Comparison of ENCODE assay signal across 17 cellular contexts in the genomic region with DNA sequence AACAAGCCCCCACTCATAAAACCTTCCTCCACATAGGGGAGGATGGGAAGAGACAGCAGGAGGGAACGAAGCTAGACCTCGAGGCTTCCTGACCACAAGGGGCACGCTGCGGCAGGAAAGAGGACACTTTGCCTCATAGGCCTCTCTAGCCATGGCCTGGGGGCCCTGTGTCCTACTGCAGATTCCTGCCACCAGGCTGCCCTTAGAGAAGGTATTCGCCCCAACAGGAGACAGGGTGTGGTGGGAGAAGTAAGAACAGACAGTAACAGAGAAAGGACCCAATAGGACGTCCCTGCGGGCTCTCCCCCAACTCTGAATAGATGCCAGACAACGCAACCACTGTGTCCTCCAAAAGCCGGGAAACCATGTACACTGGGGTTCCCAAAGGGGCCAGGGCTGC. TPM values are rescaled to one million over a fixed set of nuclear protein-coding genes. Genes with fewer than 3 reads are reported as not detected.
DNase-seq lines count a peak whose midpoint lies in the region; ATAC-seq, FAIRE-seq and TF ChIP-seq lines count a peak whose summit lies in the region.
"Had no signal": no experiment of that assay in that cellular context is flagged by ENCODE, and none has a peak within 500 bp of the region (broad histone marks: within the 10 kb centered on the region; RNA-seq: fewer than 3 reads in every experiment).

No MANE protein-coding gene starts in this region.

- POLR2A ChIA-PET in K562 (lab: Yijun Ruan, JAX), result interaction anchor here (0.8 to 1.0 kb wide), 2 partner anchors 14 to 21 kb away, joined by 3 to 6 read pairs; no protein-coding TSS in a partner anchor
- POLR2A ChIA-PET in activated CD4-positive, alpha-beta memory T cell treated with anti-CD3 and anti-CD28 coated beads, Interleukin-2, amount 10 ng/mL, durations not matched to agents 7 days and 5 days (lab: Charles Lee), result no interaction called here

- H3K27ac ChIP-seq in K562 (ENCODE audit: extremely low read depth, low read depth, low read length), result no peak overlapping the region
- no peak overlapping the region for H3K27ac ChIP-seq in neuronal stem cell (replicated peaks; ENCODE audit: low read length)
- H3K27ac ChIP-seq in uterus, result peak overlapping the region; percentile 88 to 93
- H3K27ac ChIP-seq in adrenal gland, result peak overlapping the region in 2 of 5 donors; percentile 73 to 75
- H3K27ac ChIP-seq: GM23248, HL-60, RWPE1 had no signal

- ATAC-seq in K562 (peak; percentile 80), left ventricle myocardium superior (peak; percentile 2)
- ATAC-seq: effector memory CD8-positive, alpha-beta T cell; T-helper 17 cell had no signal

- H3K36me3 ChIP-seq in K562 (ENCODE audit: control insufficient read depth, insufficient read depth, low read length) (no peaks in the 10 kb centered on the region), neuronal stem cell (replicated peaks in 1 of 2; ENCODE audit: control insufficient read depth in 2 of 2, insufficient read depth in 2 of 2, low read length in 2 of 2) (no peaks in the 10 kb centered on the region), uterus (no peaks in the 10 kb centered on the region), adrenal gland (replicated peaks in 1 of 2) (no peaks in the 10 kb centered on the region)
- H3K36me3 ChIP-seq: left lung had no signal

- no TSS peak for BruUV-seq in K562 (replicated peaks; lab: Mats Ljungman, UMichigan)

- no peak overlapping the region for H3K27ac Mint-ChIP-seq in activated CD4-positive, alpha-beta memory T cell treated with anti-CD3 and anti-CD28 coated beads, Interleukin-2, amount 10 ng/mL, durations not matched to agents 7 days and 5 days
- H3K27ac Mint-ChIP-seq: effector memory CD8-positive, alpha-beta T cell; T-helper 17 cell had no signal

- TF ChIP-seq CTCF in K562 (IDR thresholded peaks at IDR 0.05 in 2 of 3, conservative IDR thresholded peaks at IDR 0.05 in 1 of 3; ENCODE audit: insufficient read depth in 2 of 3, low read depth in 1 of 3, low read length in 3 of 3) (peak; percentile 8 to 53 (median 11); a peak in 2 of 6 replicates), uterus (IDR thresholded peaks at IDR 0.05) (no peak), adrenal gland (IDR thresholded peaks at IDR 0.05) (peak in 1 of 6 experiments; percentile 13)

- H3K4ac ChIP-seq in neuronal stem cell (ENCODE audit: low read length), result no peak overlapping the region

- H3K4me3 ChIP-seq in K562 (no peak overlapping the region), neuronal stem cell (ENCODE audit: low read length in 2 of 2) (no peak overlapping the region), uterus (peak overlapping the region in 1 of 2 donors; percentile 34), adrenal gland (no peak overlapping the region)
- H3K4me3 ChIP-seq: GM23248, left lung had no signal

- H3K4me1 ChIP-seq in K562 (replicated peaks in 1 of 2; ENCODE audit: control insufficient read depth in 2 of 2, insufficient read depth in 2 of 2, low read length in 2 of 2) (no peaks in the 10 kb centered on the region), neuronal stem cell (ENCODE audit: control insufficient read depth in 2 of 2, insufficient read depth in 1 of 2, low read depth in 1 of 2, low read length in 2 of 2) (peaks cover 0 to 22% of the 10 kb centered on the region in 2 donors), uterus (peaks cover 0 to 21% of the 10 kb centered on the region in 2 donors), adrenal gland (replicated peaks in 1 of 2) (no peaks in the 10 kb centered on the region)
- H3K4me1 ChIP-seq: left lung had no signal

- no peaks in the 10 kb centered on the region for H4K20me1 ChIP-seq in K562 (replicated peaks; ENCODE audit: control insufficient read depth, insufficient read depth, low read length)

- H3K9me3 ChIP-seq in K562 (replicated peaks; ENCODE audit: control insufficient read depth, insufficient read depth, low read depth, low read length) (no peaks in the 10 kb centered on the region), neuronal stem cell (replicated peaks in 1 of 2; ENCODE audit: control insufficient read depth in 2 of 2, insufficient read depth in 1 of 2, low read depth in 1 of 2, low read length in 2 of 2) (no peaks in the 10 kb centered on the region), uterus (no peaks in the 10 kb centered on the region), adrenal gland (replicated peaks in 1 of 3) (no peaks in the 10 kb centered on the region)
- H3K9me3 ChIP-seq: left lung had no signal

- no peak for TF ChIP-seq RAD21 in K562 (CRISPR knock-in tag; conservative IDR thresholded peaks at IDR 0.05 in 1 of 2, IDR thresholded peaks at IDR 0.05 in 1 of 2)

- CTCF ChIA-PET in K562 (lab: Yijun Ruan, JAX; ENCODE audit: low intra/inter-chr PET ratio), result no interaction called here
- CTCF ChIA-PET in activated CD4-positive, alpha-beta memory T cell treated with anti-CD3 and anti-CD28 coated beads, Interleukin-2, amount 10 ng/mL, durations not matched to agents 7 days and 5 days (lab: Charles Lee), result no interaction called here

- peak overlapping the region; percentile 84 for H2BK15ac ChIP-seq in neuronal stem cell (ENCODE audit: low read length)

- H3K79me2 ChIP-seq in K562 (ENCODE audit: control insufficient read depth, insufficient read depth, low read length), result no peaks in the 10 kb centered on the region

- in situ Hi-C loops in K562 (cut with MboI), result no loop called here

- H3K4me2 ChIP-seq in K562 (ENCODE audit: insufficient read depth, low read length) (no peak overlapping the region), neuronal stem cell (ENCODE audit: insufficient read depth, low read length, poor library complexity, severe bottlenecking) (no peak overlapping the region)

- intact Hi-C loops in K562 (cut with micrococcal nuclease) (no loop called here), left ventricle myocardium superior (cut with micrococcal nuclease) (no loop called here), uterus (cut with DNase I; ENCODE audit: low total_unique reads) (no loop called here), adrenal gland (cut with DNase I) (no loop called here)

- DNase-seq in K562 (ENCODE audit: extremely low read depth in 1 of 4, low spot score in 3 of 4), result peak in 3 of 4 experiments; percentile 3 to 17 (median 11)
- peak; percentile 30 for DNase-seq in left ventricle myocardium superior
- DNase-seq in neuronal stem cell (ENCODE audit: low spot score), result no peak
- DNase-seq in uterus, result no peak
- DNase-seq in adrenal gland, result no peak
- no peak for DNase-seq in activated CD4-positive, alpha-beta memory T cell treated with anti-CD3 and anti-CD28 coated beads, Interleukin-2, amount 10 ng/mL, durations not matched to agents 7 days and 5 days
- DNase-seq in activated CD4-positive, alpha-beta T cell treated with anti-CD3 and anti-CD28 coated beads, Interleukin-2, amount 50 U/mL, for 1 hour, result no peak
- DNase-seq: activated CD4-positive, alpha-beta T cell treated with anti-CD3 and anti-CD28 coated beads for 4 hours; activated T-cell treated with anti-CD3 and anti-CD28 coated beads, Interleukin-2, amount 50 U/mL, for 48 hours; effector memory CD8-positive, alpha-beta T cell; left lung; NCI-H69; T-helper 17 cell had no signal

- peak overlapping the region; percentile 11 for H4K91ac ChIP-seq in neuronal stem cell (ENCODE audit: low read depth, low read length, poor library complexity)

- no peaks in the 10 kb centered on the region for H3K9me3 Mint-ChIP-seq in activated CD4-positive, alpha-beta memory T cell treated with anti-CD3 and anti-CD28 coated beads, Interleukin-2, amount 10 ng/mL, durations not matched to agents 7 days and 5 days
- H3K9me3 Mint-ChIP-seq: effector memory CD8-positive, alpha-beta T cell had no signal

- H3K9ac ChIP-seq in K562 (ENCODE audit: insufficient read depth in 1 of 2, low read depth in 2 of 2, low read length in 2 of 2) (no peak overlapping the region), neuronal stem cell (ENCODE audit: low read depth, low read length, poor library complexity) (no peak overlapping the region)
- H3K9ac ChIP-seq: GM23248 had no signal

- no peaks in the 10 kb centered on the region for H3K79me1 ChIP-seq in neuronal stem cell (ENCODE audit: low read depth, low read length)

- 15% methylated on average over 5 of the region's 9 CpGs for WGBS in K562 (ENCODE audit: insufficient coverage, low coverage, missing lambda C conversion rate)
- no CpG with 5 or more reads among the region's 9 CpGs for WGBS in neuronal stem cell (ENCODE audit: extremely low coverage in 2 of 2, insufficient read length in 2 of 2, insufficient replicate concordance in 1 of 2), 2 donors
- WGBS in adrenal gland, 4 donors, result 67 to 84% (median 77%) methylated on average over 7 to 9 of the region's 9 CpGs

- no peak overlapping the region for H3K14ac ChIP-seq in neuronal stem cell (ENCODE audit: low read length)

- H2AK5ac ChIP-seq in neuronal stem cell (ENCODE audit: low read depth, low read length), result peak overlapping the region; percentile 2

- no peak for TF ChIP-seq EP300 in K562 (IDR thresholded peaks at IDR 0.05; ENCODE audit: low read length)

- H3K27me3 Mint-ChIP-seq in activated CD4-positive, alpha-beta memory T cell treated with anti-CD3 and anti-CD28 coated beads, Interleukin-2, amount 10 ng/mL, durations not matched to agents 7 days and 5 days, result no peaks in the 10 kb centered on the region

- no peaks in the 10 kb centered on the region for H3K9me1 ChIP-seq in K562 (ENCODE audit: control insufficient read depth, insufficient read depth, low read length)

- H2BK12ac ChIP-seq in neuronal stem cell (ENCODE audit: low read length), result no peak overlapping the region

- no peak overlapping the region for H2AFZ ChIP-seq in K562 (ENCODE audit: low read depth, low read length)
- H2AFZ ChIP-seq in neuronal stem cell (ENCODE audit: low read length), result no peak overlapping the region

- TF ChIP-seq POLR2A in K562 (conservative IDR thresholded peaks at IDR 0.05) (no peak), uterus (IDR thresholded peaks at IDR 0.05) (no peak), adrenal gland (IDR thresholded peaks at IDR 0.05) (no peak)

- FAIRE-seq in K562 (lab: Jason Lieb, UNC), result no peak
- FAIRE-seq: G401.6 had no signal

- H3K4me3 Mint-ChIP-seq in activated CD4-positive, alpha-beta memory T cell treated with anti-CD3 and anti-CD28 coated beads, Interleukin-2, amount 10 ng/mL, durations not matched to agents 7 days and 5 days, result no peak overlapping the region
- H3K4me3 Mint-ChIP-seq: effector memory CD8-positive, alpha-beta T cell; T-helper 17 cell had no signal

- H3K4me1 Mint-ChIP-seq in activated CD4-positive, alpha-beta memory T cell treated with anti-CD3 and anti-CD28 coated beads, Interleukin-2, amount 10 ng/mL, durations not matched to agents 7 days and 5 days, result no peaks in the 10 kb centered on the region

- peak overlapping the region; percentile 34 for H3K23ac ChIP-seq in neuronal stem cell (ENCODE audit: low read depth, low read length, poor library complexity)

- H4K8ac ChIP-seq in neuronal stem cell (ENCODE audit: low read depth, low read length), result no peak overlapping the region

- H2BK120ac ChIP-seq in neuronal stem cell (ENCODE audit: low read depth, low read length), result peak overlapping the region; percentile 44

- H3K27me3 ChIP-seq in K562 (ENCODE audit: control insufficient read depth in 2 of 2, insufficient read depth in 2 of 2, low read length in 2 of 2), result peaks cover 4 to 52% of the 10 kb centered on the region in 2 experiments
- peaks cover 0 to 27% (median 0%) of the 10 kb centered on the region in 3 experiments for H3K27me3 ChIP-seq in neuronal stem cell (ENCODE audit: control insufficient read depth in 3 of 3, insufficient read depth in 3 of 3, low read depth in 1 of 3, low read length in 3 of 3)
- H3K27me3 ChIP-seq in uterus, result no peaks in the 10 kb centered on the region
- no peaks in the 10 kb centered on the region for H3K27me3 ChIP-seq in adrenal gland
- H3K27me3 ChIP-seq: left lung had no signal

- H3K18ac ChIP-seq in neuronal stem cell (ENCODE audit: low read length), result peak overlapping the region; percentile 91

- peak overlapping the region; percentile 66 for H2BK5ac ChIP-seq in neuronal stem cell (ENCODE audit: low read length)

- no peaks in the 10 kb centered on the region for H3K36me3 Mint-ChIP-seq in activated CD4-positive, alpha-beta memory T cell treated with anti-CD3 and anti-CD28 coated beads, Interleukin-2, amount 10 ng/mL, durations not matched to agents 7 days and 5 days (ENCODE audit: low read depth)

RNA-seq across cellular contexts. Expression of a gene that starts 36.8 kb away (rescaled TPM):
- not detected in 2 replicates for total RNA-seq in K562 (2011; cell fraction: chromatin; rRNA removed; ENCODE audit: low replicate concordance)
- not detected in 2 replicates for total RNA-seq in K562 (2011; cell fraction: nucleolus; rRNA removed)
- total RNA-seq in K562 (2011; cell fraction: nucleoplasm; rRNA removed), result not detected in 2 replicates
- not detected in 2 replicates for total RNA-seq in K562 (2014; rRNA removed)
- not detected in 2 replicates for total RNA-seq in K562 (2014; rRNA removed; fragmentation: Illumina TruSeq; extraction: Trizol)
- total RNA-seq in K562 (2015; rRNA removed; fragmentation: Illumina TruSeq; extraction: Trizol), result not detected in 2 replicates
- 0.13 TPM in 1 of 2 replicates, not detected in the other for total RNA-seq in K562 (2021)
- not detected in 2 replicates for polyA plus RNA-seq in K562 (2011; rRNA removed)
- under 0.01 TPM in 1 of 2 replicates, not detected in the other for polyA plus RNA-seq in K562 (2011; cell fraction: cytosol; rRNA removed)
- not detected in 2 replicates for polyA plus RNA-seq in K562 (2011; cell fraction: nucleus; rRNA removed)
- 0.07 TPM in 2 replicates for polyA plus RNA-seq in K562 (2012)
- polyA plus RNA-seq in K562 (2014; fragmentation: Illumina TruSeq; extraction: Trizol), result not detected in 2 replicates
- polyA plus RNA-seq in K562 (2014; fragmentation: Nextera tagmentation; extraction: Ambion mirVana), result under 1 TPM in 1 of 2 experiments, not detected in 1; under 0.01 TPM
- not detected in 2 replicates for polyA plus RNA-seq in K562 (2014; rRNA removed)
- polyA minus RNA-seq in K562 (2011; rRNA and poly(A)+ RNA removed), result not detected in 2 replicates
- polyA minus RNA-seq in K562 (2011; cell fraction: cytosol; rRNA and poly(A)+ RNA removed), result not detected in 2 replicates
- not detected in 2 replicates for polyA minus RNA-seq in K562 (2011; cell fraction: nucleus; rRNA and poly(A)+ RNA removed)
- total RNA-seq in left ventricle myocardium superior, result 273 TPM
- 2.2 TPM for polyA plus RNA-seq in neuronal stem cell (2013, experiment 1 of 2)
- 2.2 TPM for polyA plus RNA-seq in neuronal stem cell (2013, experiment 2 of 2)
- 10 to 100 TPM; 21.1 to 43.5 (median 34.7) TPM for total RNA-seq in uterus
- total RNA-seq in adrenal gland, result 10 to 100 TPM in 1 of 8 donors, 1 to 10 TPM in 7; 2.8 to 12.4 (median 5.0) TPM
- 1 to 10 TPM; 1.6 to 5.4 (median 4.1) TPM for polyA plus RNA-seq in adrenal gland
- total RNA-seq in activated CD4-positive, alpha-beta memory T cell treated with anti-CD3 and anti-CD28 coated beads, Interleukin-2, amount 10 ng/mL, durations not matched to agents 7 days and 5 days, result not detected
- total RNA-seq: T-helper 17 cell had no signal

Comparison
In these comparisons a context has a peak if more than half of its experiments do, and no peak if none do; other contexts are left out.
1. DNase-seq: peak in K562 (3 of 4) and left ventricle myocardium superior (single experiment); none in neuronal stem cell (single experiment), uterus (0 of 2), adrenal gland (0 of 7), activated CD4-positive, alpha-beta memory T cell treated with anti-CD3 and anti-CD28 coated beads, Interleukin-2, amount 10 ng/mL, durations not matched to agents 7 days and 5 days (single experiment) and activated CD4-positive, alpha-beta T cell treated with anti-CD3 and anti-CD28 coated beads, Interleukin-2, amount 50 U/mL, for 1 hour (single experiment).
2. H3K27ac ChIP-seq: peak in uterus (2 of 2); none in K562 (single experiment) and neuronal stem cell (single experiment).
3. CTCF ChIP-seq: peak in K562 (3 of 3); none in uterus (0 of 4).